In the genomic region with DNA sequence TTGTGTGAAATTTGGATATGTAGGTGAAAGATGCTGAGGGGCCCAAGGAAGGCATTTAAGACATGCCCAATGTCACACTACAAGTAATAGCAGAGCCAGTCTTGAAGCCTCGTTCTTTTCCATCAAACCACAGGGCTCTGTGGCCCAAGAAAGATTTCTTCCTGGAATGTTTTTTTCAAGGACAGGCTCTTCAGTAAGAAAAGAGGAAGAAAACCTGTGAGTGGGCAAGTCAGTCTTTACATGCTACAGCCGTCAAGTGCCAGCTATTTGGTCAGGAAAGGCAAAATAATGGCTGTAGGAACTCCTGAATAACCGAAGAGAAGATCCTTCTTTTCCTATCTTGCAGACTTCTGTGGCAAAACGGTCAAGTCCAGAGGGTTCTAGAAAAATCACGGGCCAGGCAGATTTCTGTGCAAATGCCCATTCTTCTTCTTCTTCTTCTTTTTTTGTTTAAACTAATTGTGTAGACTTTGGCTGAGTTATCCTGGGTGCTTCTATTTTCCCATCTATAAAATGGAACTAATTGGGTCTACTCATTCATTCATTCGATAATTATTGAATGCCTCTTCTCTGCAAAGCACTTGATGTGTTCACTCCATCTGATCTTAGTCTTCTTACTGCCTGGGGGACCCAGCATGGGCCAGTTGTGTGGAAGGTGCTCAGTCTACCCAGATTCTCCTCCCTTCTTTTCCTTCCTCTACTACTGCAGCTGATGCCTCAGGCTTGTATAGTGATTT, we compare ENCODE assay signal across 8 cellular contexts. TPM values are rescaled to one million over a fixed set of nuclear protein-coding genes. Genes with fewer than 3 reads are reported as not detected.
DNase-seq lines count a peak whose midpoint lies in the region; ATAC-seq, FAIRE-seq and TF ChIP-seq lines count a peak whose summit lies in the region.
"Had no signal": no experiment of that assay in that cellular context is flagged by ENCODE, and none has a peak within 500 bp of the region (broad histone marks: within the 10 kb centered on the region; RNA-seq: fewer than 3 reads in every experiment).

No MANE protein-coding gene starts in this region.

- H3K9ac ChIP-seq in K562 (ENCODE audit: insufficient read depth in 1 of 2, low read depth in 2 of 2, low read length in 2 of 2), result no peak overlapping the region

- H3K4me2 ChIP-seq in K562 (ENCODE audit: insufficient read depth, low read length), result no peak overlapping the region

- no peak for TF ChIP-seq RAD21 in K562 (CRISPR knock-in tag; conservative IDR thresholded peaks at IDR 0.05 in 1 of 2, IDR thresholded peaks at IDR 0.05 in 1 of 2)

- H3K27ac ChIP-seq in K562 (ENCODE audit: extremely low read depth, low read depth, low read length), result peak overlapping the region; percentile 57; the same call in 1 of the 3 replicates
- H3K27ac ChIP-seq in mesodermal cell (ENCODE audit: low read depth, low read length, severe bottlenecking), result peak overlapping the region; percentile 100
- peak overlapping the region; percentile 96 to 99 (median 98) for H3K27ac ChIP-seq in thyroid gland
- H3K27ac ChIP-seq in effector memory CD4-positive, alpha-beta T cell (ENCODE audit: insufficient read depth, low read length, poor library complexity, severe bottlenecking), result no peak overlapping the region

- H3K4me1 ChIP-seq in K562 (replicated peaks in 1 of 2; ENCODE audit: control insufficient read depth in 2 of 2, insufficient read depth in 2 of 2, low read length in 2 of 2) (peaks cover 43 to 57% of the 10 kb centered on the region in 2 experiments), mesodermal cell (ENCODE audit: control insufficient read depth, insufficient read depth, low read length, poor library complexity, severe bottlenecking) (peaks cover 40% of the 10 kb centered on the region), thyroid gland (peaks cover 59 to 68% of the 10 kb centered on the region in 2 donors)
- H3K4me1 ChIP-seq in effector memory CD4-positive, alpha-beta T cell (ENCODE audit: control insufficient read depth, insufficient read depth, low read length, poor library complexity, severe bottlenecking), result peaks cover 13% of the 10 kb centered on the region

- whole genome bisulfite sequencing in K562 (ENCODE audit: insufficient coverage, low coverage, missing lambda C conversion rate), result 20% methylated on average over 6 of the region's 6 CpGs
- WGBS in mesodermal cell (ENCODE audit: insufficient coverage in 2 of 2), 2 experiments, result 47 to 66% methylated on average over 4 to 6 of the region's 6 CpGs
- WGBS in thyroid gland, 2 donors, result 33 to 40% methylated on average over 6 of the region's 6 CpGs

- peaks cover 30% of the 10 kb centered on the region for H3K79me2 ChIP-seq in K562 (ENCODE audit: control insufficient read depth, insufficient read depth, low read length)

- no peaks in the 10 kb centered on the region for H4K20me1 ChIP-seq in K562 (replicated peaks; ENCODE audit: control insufficient read depth, insufficient read depth, low read length)

- H2AFZ ChIP-seq in K562 (ENCODE audit: low read depth, low read length), result no peak overlapping the region

- TF ChIP-seq POLR2A in K562 (conservative IDR thresholded peaks at IDR 0.05) (no peak), thyroid gland (IDR thresholded peaks at IDR 0.05) (no peak)

- H3K4me3 ChIP-seq in K562, result no peak overlapping the region
- peak overlapping the region; percentile 12 for H3K4me3 ChIP-seq in mesodermal cell (ENCODE audit: extremely low read depth, insufficient read depth, low read length, poor library complexity, severe bottlenecking)
- H3K4me3 ChIP-seq in thyroid gland (replicated peaks in 1 of 3), result no peak overlapping the region
- no peak overlapping the region for H3K4me3 ChIP-seq in effector memory CD4-positive, alpha-beta T cell (ENCODE audit: insufficient read depth, low read depth, low read length, poor library complexity, severe bottlenecking)

- FAIRE-seq in K562 (lab: Jason Lieb, UNC), result no peak

- TF ChIP-seq CTCF in K562 (IDR thresholded peaks at IDR 0.05 in 2 of 3, conservative IDR thresholded peaks at IDR 0.05 in 1 of 3; ENCODE audit: insufficient read depth in 2 of 3, low read depth in 1 of 3, low read length in 3 of 3) (no peak), thyroid gland (IDR thresholded peaks at IDR 0.05) (no peak)

- POLR2A ChIA-PET in K562 (lab: Yijun Ruan, JAX), result interaction anchor here (0.5 to 0.7 kb wide), 2 partner anchors 32 to 271 kb away, joined by 3 read pairs; no protein-coding TSS in a partner anchor

- CTCF ChIA-PET in K562 (lab: Yijun Ruan, JAX; ENCODE audit: low intra/inter-chr PET ratio), result no interaction called here

- H3K9me3 ChIP-seq in K562 (replicated peaks; ENCODE audit: control insufficient read depth, insufficient read depth, low read depth, low read length) (no peaks in the 10 kb centered on the region), mesodermal cell (ENCODE audit: control insufficient read depth, low read length) (no peaks in the 10 kb centered on the region), thyroid gland (no peaks in the 10 kb centered on the region)
- H3K9me3 ChIP-seq in effector memory CD4-positive, alpha-beta T cell (ENCODE audit: control insufficient read depth, low read length), result no peaks in the 10 kb centered on the region

- H3K36me3 ChIP-seq in K562 (ENCODE audit: control insufficient read depth, insufficient read depth, low read length) (peaks cover 15% of the 10 kb centered on the region), mesodermal cell (ENCODE audit: control insufficient read depth, insufficient read depth, low read length) (peaks cover 27% of the 10 kb centered on the region), thyroid gland (peaks cover 12 to 23% of the 10 kb centered on the region in 2 donors)
- no peaks in the 10 kb centered on the region for H3K36me3 ChIP-seq in effector memory CD4-positive, alpha-beta T cell (ENCODE audit: control insufficient read depth, insufficient read depth, low read length)

- ATAC-seq in K562 (no peak), HG03354 (IDR thresholded peaks at IDR 0.05; ENCODE audit: poor library complexity, severe bottlenecking, unreplicated experiment) (no peak)

- BruUV-seq in K562 (replicated peaks; lab: Mats Ljungman, UMichigan), result no TSS peak

- intact Hi-C loops in K562 (cut with micrococcal nuclease) (no loop called here), thyroid gland (cut with DNase I) (no loop called here)

- H3K27me3 ChIP-seq in K562 (ENCODE audit: control insufficient read depth in 2 of 2, insufficient read depth in 2 of 2, low read length in 2 of 2) (no peaks in the 10 kb centered on the region), thyroid gland (no peaks in the 10 kb centered on the region)
- no peaks in the 10 kb centered on the region for H3K27me3 ChIP-seq in effector memory CD4-positive, alpha-beta T cell (replicated peaks; ENCODE audit: control insufficient read depth, insufficient read depth, low read length, poor library complexity, severe bottlenecking)

- in situ Hi-C loops in K562 (cut with MboI), result no loop called here

- peak; percentile 56 for DNase-seq in M059J (ENCODE audit: low read depth)
- DNase-seq in K562 (ENCODE audit: extremely low read depth in 1 of 4, low spot score in 3 of 4), result no peak
- no peak for DNase-seq in thyroid gland
- no peak for DNase-seq in NCI-H526 (lab: John Stamatoyannopoulos, UW)
- no peak for DNase-seq in effector memory CD4-positive, alpha-beta T cell
- DNase-seq: H7 had no signal

- TF ChIP-seq EP300 in K562 (IDR thresholded peaks at IDR 0.05; ENCODE audit: low read length), result no peak

- H3K9me1 ChIP-seq in K562 (ENCODE audit: control insufficient read depth, insufficient read depth, low read length), result no peaks in the 10 kb centered on the region

RNA-seq across cellular contexts. Expression of a gene that starts 1.9 kb away (rescaled TPM):
- total RNA-seq in M059J (2014; rRNA removed; shearing (Covaris generic)), result 909 and 1,078 TPM in 2 replicates
- 41.1 and 121 TPM in 2 replicates for total RNA-seq in K562 (2011; cell fraction: chromatin; rRNA removed; ENCODE audit: low replicate concordance)
- total RNA-seq in K562 (2011; cell fraction: nucleolus; rRNA removed), result 126 and 137 TPM in 2 replicates
- total RNA-seq in K562 (2011; cell fraction: nucleoplasm; rRNA removed), result 87.5 and 98.1 TPM in 2 replicates
- total RNA-seq in K562 (2014; rRNA removed) (50.9 and 59.4 TPM in 2 replicates), K562 (2014; rRNA removed; fragmentation: Illumina TruSeq; extraction: Trizol) (12.6 and 17.2 TPM in 2 replicates), K562 (2015; rRNA removed; fragmentation: Illumina TruSeq; extraction: Trizol) (17.7 and 20.4 TPM in 2 replicates), K562 (2021) (42.2 and 44.8 TPM in 2 replicates), thyroid gland (100 to 1,000 TPM; 279 to 388 (median 343) TPM)
- polyA plus RNA-seq in K562 (2011; rRNA removed) (28.6 and 59.8 TPM in 2 replicates), K562 (2014; fragmentation: Illumina TruSeq; extraction: Trizol) (23.5 and 30.8 TPM in 2 replicates), K562 (2014; fragmentation: Nextera tagmentation; extraction: Ambion mirVana) (10 to 100 TPM in 1 of 2 experiments, 1 to 10 TPM in 1; 6.8 to 13.2 TPM), K562 (2014; rRNA removed) (44.4 and 54.2 TPM in 2 replicates)
- 78.3 and 218 TPM in 2 replicates for polyA plus RNA-seq in K562 (2011; cell fraction: cytosol; rRNA removed)
- 52.1 and 90.3 TPM in 2 replicates for polyA plus RNA-seq in K562 (2011; cell fraction: nucleus; rRNA removed)
- polyA plus RNA-seq in K562 (2012), result 63.0 and 66.6 TPM in 2 replicates
- 9.7 and 17.8 TPM in 2 replicates for polyA minus RNA-seq in K562 (2011; rRNA and poly(A)+ RNA removed)
- polyA minus RNA-seq in K562 (2011; cell fraction: cytosol; rRNA and poly(A)+ RNA removed), result 23.9 and 44.6 TPM in 2 replicates
- 65.3 and 68.1 TPM in 2 replicates for polyA minus RNA-seq in K562 (2011; cell fraction: nucleus; rRNA and poly(A)+ RNA removed)
- 1,122 TPM for polyA plus RNA-seq in mesodermal cell (2013, experiment 1 of 2)
- 943 TPM for polyA plus RNA-seq in mesodermal cell (2013, experiment 2 of 2)

RNA-seq across cellular contexts. Expression of a gene that starts 30.2 kb away (rescaled TPM):
- total RNA-seq in M059J (2014; rRNA removed; shearing (Covaris generic)), result 2.8 and 3.6 TPM in 2 replicates
- total RNA-seq in K562 (2011; cell fraction: chromatin; rRNA removed; ENCODE audit: low replicate concordance), result 29.6 and 39.0 TPM in 2 replicates
- total RNA-seq in K562 (2011; cell fraction: nucleolus; rRNA removed), result 13.2 and 15.8 TPM in 2 replicates
- 21.7 and 23.2 TPM in 2 replicates for total RNA-seq in K562 (2011; cell fraction: nucleoplasm; rRNA removed)
- total RNA-seq in K562 (2014; rRNA removed), result 14.9 and 19.9 TPM in 2 replicates
- 11.0 and 11.4 TPM in 2 replicates for total RNA-seq in K562 (2014; rRNA removed; fragmentation: Illumina TruSeq; extraction: Trizol)
- total RNA-seq in K562 (2015; rRNA removed; fragmentation: Illumina TruSeq; extraction: Trizol), result 11.7 and 12.0 TPM in 2 replicates
- total RNA-seq in K562 (2021), result 22.5 and 25.3 TPM in 2 replicates
- 3.1 and 4.2 TPM in 2 replicates for polyA plus RNA-seq in K562 (2011; rRNA removed)
- polyA plus RNA-seq in K562 (2011; cell fraction: cytosol; rRNA removed), result 3.0 and 3.9 TPM in 2 replicates
- polyA plus RNA-seq in K562 (2011; cell fraction: nucleus; rRNA removed), result 8.1 and 9.2 TPM in 2 replicates
- polyA plus RNA-seq in K562 (2012), result 9.2 and 10.2 TPM in 2 replicates
- polyA plus RNA-seq in K562 (2014; fragmentation: Illumina TruSeq; extraction: Trizol), result 14.3 and 16.1 TPM in 2 replicates
- 1 to 10 TPM; 3.8 to 4.0 TPM for polyA plus RNA-seq in K562 (2014; fragmentation: Nextera tagmentation; extraction: Ambion mirVana)
- 10.1 and 10.3 TPM in 2 replicates for polyA plus RNA-seq in K562 (2014; rRNA removed)
- 3.5 and 4.7 TPM in 2 replicates for polyA minus RNA-seq in K562 (2011; rRNA and poly(A)+ RNA removed)
- polyA minus RNA-seq in K562 (2011; cell fraction: cytosol; rRNA and poly(A)+ RNA removed), result 5.8 and 6.5 TPM in 2 replicates
- 5.1 and 8.9 TPM in 2 replicates for polyA minus RNA-seq in K562 (2011; cell fraction: nucleus; rRNA and poly(A)+ RNA removed)
- 1.1 TPM for polyA plus RNA-seq in mesodermal cell (2013, experiment 1 of 2)
- polyA plus RNA-seq in mesodermal cell (2013, experiment 2 of 2), result 0.96 TPM
- under 1 TPM in 3 of 4 donors, not detected in 1; 0.10 to 0.27 (median 0.17) TPM for total RNA-seq in thyroid gland
